ENCODE assay signal across 1 cellular context in genomic region chr15:62625421-62626033, GRCh38.
TF ChIP-seq lines count a peak whose summit lies in the region.

No MANE protein-coding gene starts in this region.

TF ChIP-seq in H1, 55 proteins besides CTCF, POLR2A, EP300 and RAD21:
- TF ChIP-seq RNF2 (IDR thresholded peaks at IDR 0.05; ENCODE audit: borderline replicate concordance, low read depth, low read length, missing control alignments, poor library complexity, severe bottlenecking) (no peak), HDAC6 (IDR thresholded peaks at IDR 0.05; ENCODE audit: low read depth, low read length) (no peak), POU5F1 (IDR thresholded peaks at IDR 0.05; ENCODE audit: low read depth, low read length) (no peak), FOSL1 (IDR thresholded peaks at IDR 0.05; ENCODE audit: insufficient read depth, low read depth, low read length) (no peak), NANOG (IDR thresholded peaks at IDR 0.05; ENCODE audit: insufficient read depth, low read depth, low read length, poor library complexity, severe bottlenecking) (no peak)
